In the genomic region with DNA sequence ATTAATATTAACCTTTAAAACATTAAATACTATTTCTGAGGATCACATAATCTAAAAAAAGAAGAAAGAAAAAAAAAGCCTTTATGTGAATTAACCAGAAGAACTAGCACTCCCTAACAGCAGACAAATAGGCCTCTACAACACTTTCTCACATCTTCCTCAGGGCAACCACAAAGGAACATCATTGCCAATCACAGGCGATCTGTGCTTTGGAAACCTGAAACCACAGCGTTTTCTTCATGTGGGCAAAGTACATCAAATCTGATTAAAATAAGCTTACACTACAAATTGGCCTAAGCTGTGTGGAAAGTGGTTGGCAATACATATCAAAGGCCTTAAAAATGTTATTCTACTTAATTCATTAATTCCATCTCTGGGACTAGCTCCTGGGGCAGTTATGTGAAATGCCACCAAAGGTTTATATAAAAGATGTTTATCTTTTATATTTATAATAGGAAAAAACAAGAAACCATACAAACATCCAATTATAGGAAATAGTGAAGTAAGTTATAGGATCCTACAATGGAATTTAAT, we compare ENCODE assay signal across 15 cellular contexts.
DNase-seq lines count a peak whose midpoint lies in the region; FAIRE-seq and TF ChIP-seq lines count a peak whose summit lies in the region.
"Had no signal": no experiment of that assay in that cellular context is flagged by ENCODE, and none has a peak within 500 bp of the region (broad histone marks: within the 10 kb centered on the region; RNA-seq: fewer than 3 reads in every experiment).

No MANE protein-coding gene starts in this region.

- intact Hi-C loops in activated T-helper 2 cell treated with anti-CD3 and anti-CD28 coated beads, Interferon-gamma antibody, Interleukin-2, Interleukin-4, amounts not matched to agents 10 μg/mL and 5 μg/mL and 100 μg/mL, durations not matched to agents 14 hours and 24 hours and 36 hours (cut with micrococcal nuclease), result loop anchor here (2.0 kb wide), 1 partner anchor 14 kb away; no protein-coding TSS in a partner anchor

- no peaks in the 10 kb centered on the region for H3K36me3 ChIP-seq in HEK293 (ENCODE audit: control insufficient read depth in 2 of 2, insufficient read depth in 1 of 2, low read length in 2 of 2)
- H3K36me3 ChIP-seq: adrenal gland, BE2C, gastroesophageal sphincter had no signal

- no peak overlapping the region for H3K27ac ChIP-seq in HEK293 (ENCODE audit: extremely low read depth, low read depth, low read length)
- H3K27ac ChIP-seq: adrenal gland, gastroesophageal sphincter, VCaP had no signal

- no peak for TF ChIP-seq CTCF in D721Med (IDR thresholded peaks at IDR 0.05; ENCODE audit: insufficient read depth, missing control alignments)
- no peak for TF ChIP-seq CTCF in HEK293 (tag by site-specific recombination; IDR thresholded peaks at IDR 0.05)

- H3K36me3 Mint-ChIP-seq in activated T-helper 2 cell treated with anti-CD3 and anti-CD28 coated beads, Interferon-gamma antibody, Interleukin-2, Interleukin-4, amounts not matched to agents 10 μg/mL and 5 μg/mL and 100 μg/mL, durations not matched to agents 14 hours and 24 hours and 36 hours (ENCODE audit: low read depth), result no peaks in the 10 kb centered on the region
- H3K36me3 Mint-ChIP-seq: T-cell had no signal

- H3K27ac Mint-ChIP-seq in activated T-helper 2 cell treated with anti-CD3 and anti-CD28 coated beads, Interferon-gamma antibody, Interleukin-2, Interleukin-4, amounts not matched to agents 10 μg/mL and 5 μg/mL and 100 μg/mL, durations not matched to agents 14 hours and 24 hours and 36 hours, result no peak overlapping the region
- H3K27ac Mint-ChIP-seq: T-cell had no signal

- H3K4me3 Mint-ChIP-seq in activated T-helper 2 cell treated with anti-CD3 and anti-CD28 coated beads, Interferon-gamma antibody, Interleukin-2, Interleukin-4, amounts not matched to agents 10 μg/mL and 5 μg/mL and 100 μg/mL, durations not matched to agents 14 hours and 24 hours and 36 hours (ENCODE audit: low read depth), result no peak overlapping the region

- H3K9me3 Mint-ChIP-seq in activated T-helper 2 cell treated with anti-CD3 and anti-CD28 coated beads, Interferon-gamma antibody, Interleukin-2, Interleukin-4, amounts not matched to agents 10 μg/mL and 5 μg/mL and 100 μg/mL, durations not matched to agents 14 hours and 24 hours and 36 hours, result no peaks in the 10 kb centered on the region
- H3K9me3 Mint-ChIP-seq: T-cell had no signal

- H3K4me3 ChIP-seq in HEK293 (ENCODE audit: low read depth, low read length), result no peak overlapping the region
- H3K4me3 ChIP-seq: adrenal gland, gastroesophageal sphincter had no signal

- no peaks in the 10 kb centered on the region for H3K4me1 ChIP-seq in HEK293 (ENCODE audit: control insufficient read depth, insufficient read depth, low read length)
- H3K4me1 ChIP-seq: BE2C had no signal

- peaks cover 41% of the 10 kb centered on the region for H3K27me3 Mint-ChIP-seq in activated T-helper 2 cell treated with anti-CD3 and anti-CD28 coated beads, Interferon-gamma antibody, Interleukin-2, Interleukin-4, amounts not matched to agents 10 μg/mL and 5 μg/mL and 100 μg/mL, durations not matched to agents 14 hours and 24 hours and 36 hours (ENCODE audit: low read depth)

- FAIRE-seq in D721Med (lab: Jason Lieb, UNC), result peak; percentile 74

- POLR2A ChIA-PET in HEK293 (lab: Yijun Ruan, JAX), result no interaction called here

- CTCF ChIA-PET in HEK293 (lab: Yijun Ruan, JAX), result interaction anchor here (0.7 kb wide), 2 partner anchors 87 to 276 kb away, joined by 4 to 6 read pairs; no protein-coding TSS in a partner anchor

- H3K4me1 Mint-ChIP-seq in activated T-helper 2 cell treated with anti-CD3 and anti-CD28 coated beads, Interferon-gamma antibody, Interleukin-2, Interleukin-4, amounts not matched to agents 10 μg/mL and 5 μg/mL and 100 μg/mL, durations not matched to agents 14 hours and 24 hours and 36 hours (ENCODE audit: low read depth), result peaks cover 15% of the 10 kb centered on the region

- no peaks in the 10 kb centered on the region for H3K9me3 ChIP-seq in HEK293 (ENCODE audit: control insufficient read depth, insufficient read depth, low read depth, low read length)
- H3K9me3 ChIP-seq: adrenal gland, BE2C, gastroesophageal sphincter had no signal

- DNase-seq in D721Med (ENCODE audit: insufficient read length, low spot score) (no peak), NOMO-1 (lab: John Stamatoyannopoulos, UW; ENCODE audit: unreplicated experiment in 2 of 2) (peak; percentile 4 to 33), NCI-H2196 (lab: John Stamatoyannopoulos, UW; ENCODE audit: unreplicated experiment) (no peak)
- peak; percentile 46 for DNase-seq in central memory CD4-positive, alpha-beta T cell
- no peak for DNase-seq in activated T-helper 2 cell treated with anti-CD3 and anti-CD28 coated beads, Interferon-gamma antibody, Interleukin-2, Interleukin-4, amounts not matched to agents 10 μg/mL and 5 μg/mL and 100 μg/mL, durations not matched to agents 14 hours and 24 hours and 36 hours (ENCODE audit: low spot score)
- DNase-seq in activated CD8-positive, alpha-beta memory T cell treated with anti-CD3 and anti-CD28 coated beads for 24 hours, result no peak
- DNase-seq: adrenal gland, BE2C, left cardiac atrium, MV-4-11, NCI-H2029 treated with DMSO at 0.1 percent for 48 hours, T-cell had no signal

TF ChIP-seq in HEK293, 187 proteins besides CTCF, POLR2A, EP300 and RAD21 (continues in another document):
- TF ChIP-seq, protein P1, sequence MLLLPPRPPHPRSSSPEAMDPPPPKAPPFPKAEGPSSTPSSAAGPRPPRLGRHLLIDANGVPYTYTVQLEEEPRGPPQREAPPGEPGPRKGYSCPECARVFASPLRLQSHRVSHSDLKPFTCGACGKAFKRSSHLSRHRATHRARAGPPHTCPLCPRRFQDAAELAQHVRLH (tag by site-specific recombination; IDR thresholded peaks at IDR 0.05), result no peak
- peak; percentile 91; the same call in 1 of the 2 replicates for TF ChIP-seq ZNF214 (tag by site-specific recombination; IDR thresholded peaks at IDR 0.05; ENCODE audit: borderline replicate concordance)
- TF ChIP-seq ZNF426 (tag by site-specific recombination; IDR thresholded peaks at IDR 0.05), result no peak
- no peak for TF ChIP-seq ZNF394 (tag by site-specific recombination; IDR thresholded peaks at IDR 0.05; ENCODE audit: borderline replicate concordance)
- TF ChIP-seq ZNF76 (tag by site-specific recombination; IDR thresholded peaks at IDR 0.05; ENCODE audit: borderline replicate concordance, low read depth), result no peak
- TF ChIP-seq, protein P2, sequence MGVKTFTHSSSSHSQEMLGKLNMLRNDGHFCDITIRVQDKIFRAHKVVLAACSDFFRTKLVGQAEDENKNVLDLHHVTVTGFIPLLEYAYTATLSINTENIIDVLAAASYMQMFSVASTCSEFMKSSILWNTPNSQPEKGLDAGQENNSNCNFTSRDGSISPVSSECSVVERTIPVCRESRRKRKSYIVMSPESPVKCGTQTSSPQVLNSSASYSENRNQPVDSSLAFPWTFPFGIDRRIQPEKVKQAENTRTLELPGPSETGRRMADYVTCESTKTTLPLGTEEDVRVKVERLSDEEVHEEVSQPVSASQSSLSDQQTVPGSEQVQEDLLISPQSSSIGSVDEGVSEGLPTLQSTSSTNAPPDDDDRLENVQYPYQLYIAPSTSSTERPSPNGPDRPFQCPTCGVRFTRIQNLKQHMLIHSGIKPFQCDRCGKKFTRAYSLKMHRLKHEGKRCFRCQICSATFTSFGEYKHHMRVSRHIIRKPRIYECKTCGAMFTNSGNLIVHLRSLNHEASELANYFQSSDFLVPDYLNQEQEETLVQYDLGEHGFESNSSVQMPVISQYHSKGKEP (tag by site-specific recombination; IDR thresholded peaks at IDR 0.05), result no peak
- no peak for TF ChIP-seq BCL11B (tag by site-specific recombination; IDR thresholded peaks at IDR 0.05; ENCODE audit: low read depth)
- 0 out of 2 replicates have a peak, but pooled peaks have one; percentile 31 for TF ChIP-seq TCF7L2 (IDR thresholded peaks at IDR 0.05; ENCODE audit: borderline replicate concordance, low read depth, low read length)
- no peak for TF ChIP-seq ZNF645 (tag by site-specific recombination; IDR thresholded peaks at IDR 0.05)
- TF ChIP-seq KLF9 (tag by site-specific recombination; IDR thresholded peaks at IDR 0.05; ENCODE audit: low read depth), result no peak
- no peak for TF ChIP-seq ZNF624 (tag by site-specific recombination; IDR thresholded peaks at IDR 0.05)
- no peak for TF ChIP-seq OSR2 (tag by site-specific recombination; IDR thresholded peaks at IDR 0.05)
- TF ChIP-seq ZNF514 (tag by site-specific recombination; IDR thresholded peaks at IDR 0.05), result no peak
- no peak for TF ChIP-seq ZNF138 (tag by site-specific recombination; IDR thresholded peaks at IDR 0.05; ENCODE audit: borderline replicate concordance)
- 0 out of 2 replicates have a peak, but pooled peaks have one; percentile 26 for TF ChIP-seq ZNF24 (tag by site-specific recombination; IDR thresholded peaks at IDR 0.05)
- TF ChIP-seq ZNF549 (tag by site-specific recombination; IDR thresholded peaks at IDR 0.05), result no peak
- TF ChIP-seq, protein P3, sequence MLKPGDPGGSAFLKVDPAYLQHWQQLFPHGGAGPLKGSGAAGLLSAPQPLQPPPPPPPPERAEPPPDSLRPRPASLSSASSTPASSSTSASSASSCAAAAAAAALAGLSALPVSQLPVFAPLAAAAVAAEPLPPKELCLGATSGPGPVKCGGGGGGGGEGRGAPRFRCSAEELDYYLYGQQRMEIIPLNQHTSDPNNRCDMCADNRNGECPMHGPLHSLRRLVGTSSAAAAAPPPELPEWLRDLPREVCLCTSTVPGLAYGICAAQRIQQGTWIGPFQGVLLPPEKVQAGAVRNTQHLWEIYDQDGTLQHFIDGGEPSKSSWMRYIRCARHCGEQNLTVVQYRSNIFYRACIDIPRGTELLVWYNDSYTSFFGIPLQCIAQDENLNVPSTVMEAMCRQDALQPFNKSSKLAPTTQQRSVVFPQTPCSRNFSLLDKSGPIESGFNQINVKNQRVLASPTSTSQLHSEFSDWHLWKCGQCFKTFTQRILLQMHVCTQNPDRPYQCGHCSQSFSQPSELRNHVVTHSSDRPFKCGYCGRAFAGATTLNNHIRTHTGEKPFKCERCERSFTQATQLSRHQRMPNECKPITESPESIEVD (tag by site-specific recombination; IDR thresholded peaks at IDR 0.05), result 0 out of 2 replicates have a peak, but pooled peaks have one; percentile 25
- no peak for TF ChIP-seq ZNF175 (tag by site-specific recombination; IDR thresholded peaks at IDR 0.05)
- no peak for TF ChIP-seq ZBTB1 (tag by site-specific recombination; IDR thresholded peaks at IDR 0.05)

Comparison
In these comparisons a context has a peak if more than half of its experiments do, and no peak if none do; other contexts are left out.
1. DNase-seq: peak in NOMO-1 (2 of 2) and central memory CD4-positive, alpha-beta T cell (single experiment); none in D721Med (single experiment), NCI-H2196 (single experiment), activated T-helper 2 cell treated with anti-CD3 and anti-CD28 coated beads, Interferon-gamma antibody, Interleukin-2, Interleukin-4, amounts not matched to agents 10 μg/mL and 5 μg/mL and 100 μg/mL, durations not matched to agents 14 hours and 24 hours and 36 hours (single experiment) and activated CD8-positive, alpha-beta memory T cell treated with anti-CD3 and anti-CD28 coated beads for 24 hours (single experiment).